Comparison of ENCODE assay signal across 24 cellular contexts in the genomic region with DNA sequence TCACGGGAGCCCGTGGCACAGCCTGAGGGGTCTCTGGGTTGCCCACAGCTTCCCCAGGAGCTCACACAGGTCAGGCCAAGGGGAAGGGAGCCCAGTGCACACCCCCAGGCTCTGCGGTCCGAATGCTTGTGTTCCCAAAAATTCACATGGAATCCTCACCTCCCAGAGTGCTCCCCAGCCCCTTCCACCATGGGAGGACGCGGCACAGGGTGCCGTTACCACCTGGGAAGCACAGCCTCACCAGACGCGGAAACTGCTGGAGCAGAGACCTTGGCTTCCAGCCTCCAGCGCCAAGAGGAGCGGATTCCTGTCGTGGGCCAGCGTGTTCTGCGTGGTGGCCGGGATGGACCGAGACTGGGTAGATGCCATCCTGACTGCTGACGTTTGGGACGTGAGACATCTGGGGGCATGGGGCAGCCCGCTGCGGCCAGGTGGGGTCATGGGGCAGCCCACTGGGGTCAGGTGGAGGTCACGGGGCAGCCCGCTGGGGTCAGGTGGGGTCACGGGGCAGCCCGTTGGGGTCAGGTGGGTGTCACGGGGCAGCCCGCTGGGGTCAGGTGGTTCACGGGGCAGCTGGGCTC.
"Had no signal": no experiment of that assay in that cellular context is flagged by ENCODE, and none has a peak within 500 bp of the region (broad histone marks: within the 10 kb centered on the region; RNA-seq: fewer than 3 reads in every experiment).

No MANE protein-coding gene starts in this region.

- ATAC-seq: activated CD8-positive, alpha-beta memory T cell treated with anti-CD3 and anti-CD28 coated beads, Interleukin-2, amount 10 ng/mL, durations not matched to agents 7 days and 5 days; activated CD8-positive, alpha-beta T cell treated with anti-CD3 and anti-CD28 coated beads, Interleukin-2, amount 10 ng/mL, durations not matched to agents 7 days and 5 days; esophagus mucosa; foreskin keratinocyte; heart left ventricle; left lung; mucosa of descending colon; natural killer cell treated with Interleukin-12 subunit alpha and Interleukin-12 subunit beta and Interleukin-15 and Interleukin-18, amount 100 ng/mL, for 72 hours; pancreas had no signal

- H3K27ac ChIP-seq: foreskin keratinocyte, heart left ventricle, left lung, pancreas, right atrium auricular region, tibial nerve had no signal

- H3K4me1 ChIP-seq: foreskin keratinocyte, heart left ventricle, left lung, pancreas, right atrium auricular region had no signal

- H3K4me3 ChIP-seq: heart left ventricle, left lung, lung, mucosa of descending colon, pancreas, right atrium auricular region, tibial nerve had no signal

- H3K9me3 ChIP-seq: heart left ventricle, left lung, mucosa of descending colon, pancreas, right atrium auricular region, tibial nerve had no signal

- H3K36me3 ChIP-seq: heart left ventricle, left lung, pancreas, right atrium auricular region, tibial nerve had no signal

- H3K27me3 ChIP-seq: foreskin keratinocyte, heart left ventricle, pancreas, right atrium auricular region, tibial nerve had no signal

- DNase-seq: activated CD4-positive, alpha-beta T cell treated with anti-CD3 and anti-CD28 coated beads, Interleukin-2, amount 10 ng/mL, durations not matched to agents 7 days and 5 days; activated CD4-positive, CD25-positive, alpha-beta regulatory T cell treated with anti-CD3 and anti-CD28 coated beads, Interleukin-2, amount 50 U/mL, for 72 hours; activated CD8-positive, alpha-beta memory T cell treated with anti-CD3 and anti-CD28 coated beads, Interleukin-2, amount 10 ng/mL, durations not matched to agents 7 days and 5 days; activated CD8-positive, alpha-beta T cell treated with anti-CD3 and anti-CD28 coated beads, Interleukin-2, amount 10 ng/mL, durations not matched to agents 7 days and 5 days; activated gamma-delta T cell; activated naive CD4-positive, alpha-beta T cell treated with anti-CD3 and anti-CD28 coated beads, Interleukin-2, amount 50 U/mL, for 16 hours; amniotic stem cell; endodermal cell; foreskin keratinocyte; heart left ventricle; hypothalamus; immature natural killer cell; mesendoderm; pancreas; stimulated activated naive CD4-positive, alpha-beta T cell treated with Interleukin-2 at 50 U/mL for 16 hours; SW 1271; T1000 had no signal
